Comparison of ENCODE assay signal across 8 cellular contexts in the genomic region with DNA sequence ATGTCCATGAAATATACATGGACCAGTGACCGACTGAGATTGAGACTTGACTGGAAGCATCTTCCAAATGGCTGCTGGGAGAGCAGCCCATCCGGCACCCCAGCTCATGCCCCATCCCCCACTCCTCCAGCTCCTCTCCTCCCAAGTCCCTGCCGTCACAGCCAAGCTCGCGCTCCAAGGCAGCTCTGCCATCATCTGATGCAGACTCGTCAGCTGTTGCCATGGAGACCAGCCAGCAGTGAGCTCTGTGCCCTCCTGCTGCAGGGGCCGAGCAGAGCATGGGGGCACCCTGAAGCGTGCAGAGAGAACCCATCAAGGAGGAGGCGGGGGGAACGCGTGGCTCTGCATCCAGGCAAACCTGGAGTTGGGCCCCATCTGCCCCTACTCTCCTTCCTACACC.
DNase-seq lines count a peak whose midpoint lies in the region; ATAC-seq and TF ChIP-seq lines count a peak whose summit lies in the region.

No MANE protein-coding gene starts in this region.

- H3K4me3 Mint-ChIP-seq in activated CD4-positive, alpha-beta T cell treated with anti-CD3 and anti-CD28 coated beads, Interleukin-2, amount 10 ng/mL, durations not matched to agents 7 days and 5 days: peak overlapping the region; percentile 23
- no peak overlapping the region for H3K4me3 Mint-ChIP-seq in Calu3 (ENCODE audit: low read depth, unreplicated experiment)

- no peaks in the 10 kb centered on the region for H3K9me3 Mint-ChIP-seq in activated CD4-positive, alpha-beta T cell treated with anti-CD3 and anti-CD28 coated beads, Interleukin-2, amount 10 ng/mL, durations not matched to agents 7 days and 5 days
- no peaks in the 10 kb centered on the region for H3K9me3 Mint-ChIP-seq in Calu3 (ENCODE audit: low read depth, unreplicated experiment)

- POLR2A ChIA-PET in activated CD4-positive, alpha-beta T cell treated with anti-CD3 and anti-CD28 coated beads, Interleukin-2, amount 10 ng/mL, durations not matched to agents 7 days and 5 days (lab: Charles Lee): no interaction called here

- H3K36me3 Mint-ChIP-seq in activated CD4-positive, alpha-beta T cell treated with anti-CD3 and anti-CD28 coated beads, Interleukin-2, amount 10 ng/mL, durations not matched to agents 7 days and 5 days (ENCODE audit: low read depth): no peaks in the 10 kb centered on the region
- H3K36me3 Mint-ChIP-seq in Calu3 (ENCODE audit: insufficient read depth, unreplicated experiment): peaks cover 4% of the 10 kb centered on the region

- ATAC-seq in HG02938 (IDR thresholded peaks at IDR 0.05; ENCODE audit: unreplicated experiment): no peak

- no TSS peak for BruUV-seq in Calu3 (replicated peaks; lab: Mats Ljungman, UMichigan)

- H3K4me1 Mint-ChIP-seq in activated CD4-positive, alpha-beta T cell treated with anti-CD3 and anti-CD28 coated beads, Interleukin-2, amount 10 ng/mL, durations not matched to agents 7 days and 5 days: peaks cover 76% of the 10 kb centered on the region
- H3K4me1 Mint-ChIP-seq in Calu3 (ENCODE audit: low read depth, unreplicated experiment): peaks cover 38% of the 10 kb centered on the region

- CTCF ChIA-PET in activated CD4-positive, alpha-beta T cell treated with anti-CD3 and anti-CD28 coated beads, Interleukin-2, amount 10 ng/mL, durations not matched to agents 7 days and 5 days (lab: Charles Lee): interaction anchor here (1.3 to 1.5 kb wide), 3 partner anchors 9 to 47 kb away, joined by 3 to 5 read pairs (median 4); no protein-coding TSS in a partner anchor
- CTCF ChIA-PET in Calu3 (lab: Charles Lee): interaction anchor here (0.7 to 1.2 kb wide), 2 partner anchors 14 to 131 kb away, joined by 3 read pairs; no protein-coding TSS in a partner anchor

- H3K27me3 Mint-ChIP-seq in activated CD4-positive, alpha-beta T cell treated with anti-CD3 and anti-CD28 coated beads, Interleukin-2, amount 10 ng/mL, durations not matched to agents 7 days and 5 days: peaks cover 36% of the 10 kb centered on the region
- peaks cover 91% of the 10 kb centered on the region for H3K27me3 Mint-ChIP-seq in Calu3 (ENCODE audit: unreplicated experiment)

- peak; percentile 28 for DNase-seq in activated CD4-positive, alpha-beta T cell treated with anti-CD3 and anti-CD28 coated beads, Interleukin-2, amount 10 ng/mL, durations not matched to agents 7 days and 5 days
- no peak for DNase-seq in activated CD4-positive, alpha-beta T cell treated with anti-CD3 and anti-CD28 coated beads, Interleukin-2, amount 50 U/mL, for 4 hours
- DNase-seq in NCI-H510A treated with DMSO at 0.1 percent for 48 hours (lab: John Stamatoyannopoulos, UW) (peak; percentile 56), cerebellum (ENCODE audit: low spot score) (peak; percentile 96), posterior cingulate gyrus (peak; percentile 86 to 99 (median 92)), Calu3 (no peak)
- no peak for DNase-seq in activated effector memory CD4-positive, alpha-beta T cell treated with Interleukin-2 at 50 U/mL for 16 hours

- intact Hi-C loops in posterior cingulate gyrus (cut with DNase I): no loop called here
- intact Hi-C loops in Calu3 (cut with micrococcal nuclease; ENCODE audit: unreplicated experiment): no loop called here

- no peak for TF ChIP-seq CTCF in Calu3 (IDR thresholded peaks at IDR 0.05; ENCODE audit: unreplicated experiment)

- H3K27ac Mint-ChIP-seq in activated CD4-positive, alpha-beta T cell treated with anti-CD3 and anti-CD28 coated beads, Interleukin-2, amount 10 ng/mL, durations not matched to agents 7 days and 5 days: peak overlapping the region; percentile 98
- H3K27ac Mint-ChIP-seq in Calu3 (ENCODE audit: unreplicated experiment): no peak overlapping the region

Comparison
In these comparisons a context has a peak if more than half of its experiments do, and no peak if none do; other contexts are left out.
1. DNase-seq: peak in activated CD4-positive, alpha-beta T cell treated with anti-CD3 and anti-CD28 coated beads, Interleukin-2, amount 10 ng/mL, durations not matched to agents 7 days and 5 days (single experiment), NCI-H510A treated with DMSO at 0.1 percent for 48 hours (single experiment), cerebellum (single experiment) and posterior cingulate gyrus (10 of 10); none in activated CD4-positive, alpha-beta T cell treated with anti-CD3 and anti-CD28 coated beads, Interleukin-2, amount 50 U/mL, for 4 hours (0 of 2), activated effector memory CD4-positive, alpha-beta T cell treated with Interleukin-2 at 50 U/mL for 16 hours (single experiment) and Calu3 (single experiment).